14 cellular contexts compared by ENCODE assay signal in the genomic region with DNA sequence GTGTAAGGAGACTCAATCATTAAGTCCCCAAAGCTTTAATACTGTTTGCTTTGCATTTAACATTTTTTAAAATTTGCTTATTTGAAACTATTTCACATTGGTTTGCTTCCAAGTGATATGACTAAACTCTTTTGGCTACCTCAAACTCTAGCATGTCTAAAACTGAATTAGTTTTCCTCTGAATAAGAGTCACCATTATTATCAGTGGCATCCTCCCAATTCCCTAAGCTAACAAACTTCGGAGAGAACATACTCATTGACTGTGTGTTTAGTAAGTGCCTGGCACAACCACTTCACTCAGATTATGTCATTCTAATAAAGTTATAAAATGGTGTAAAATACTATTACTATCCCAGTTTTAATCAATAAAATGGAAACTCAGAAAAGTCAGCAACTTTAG. TPM values are rescaled to one million over a fixed set of nuclear protein-coding genes. Genes with fewer than 3 reads are reported as not detected.
DNase-seq lines count a peak whose midpoint lies in the region; ATAC-seq and TF ChIP-seq lines count a peak whose summit lies in the region.
"Had no signal": no experiment of that assay in that cellular context is flagged by ENCODE, and none has a peak within 500 bp of the region (broad histone marks: within the 10 kb centered on the region; RNA-seq: fewer than 3 reads in every experiment).

No MANE protein-coding gene starts in this region.

- 10 to 14% methylated on average over 1 of the region's 1 CpG for WGBS in lower leg skin, 2 donors

- H3K27me3 ChIP-seq in gastrocnemius medialis: no peaks in the 10 kb centered on the region
- H3K27me3 ChIP-seq in BE2C: no peaks in the 10 kb centered on the region
- H3K27me3 ChIP-seq: ovary had no signal

- in situ Hi-C loops in gastrocnemius medialis (cut with MboI; ENCODE audit: low sequenced_read_pairs in 4 of 4): loop anchor here in 1 of 4 donors (25.0 kb wide), 1 partner anchor 95 kb away; the partner anchor contains the start of gene ARPP19

- no peak for ATAC-seq in gastrocnemius medialis
- ATAC-seq: activated T-cell treated with anti-CD3 and anti-CD28 coated beads, Interleukin-2, amount 50 U/mL, for 72 hours; effector memory CD8-positive, alpha-beta T cell had no signal

- TF ChIP-seq POLR2A in gastrocnemius medialis (IDR thresholded peaks at IDR 0.05) (no peak), lower leg skin (IDR thresholded peaks at IDR 0.05) (no peak)

- intact Hi-C loops in gastrocnemius medialis (cut with DNase I; ENCODE audit: low total_unique reads): no loop called here
- intact Hi-C loops in OCI-LY7 (cut with micrococcal nuclease; ENCODE audit: unreplicated experiment): no loop called here
- intact Hi-C loops in lower leg skin (cut with DNase I; ENCODE audit: low total_unique reads): no loop called here

- peaks cover 53% of the 10 kb centered on the region; the same call in 1 of the 2 replicates for H3K79me2 ChIP-seq in OCI-LY7 (ENCODE audit: insufficient read depth, low read depth, low read length)

- H3K9me2 ChIP-seq in OCI-LY7 (ENCODE audit: insufficient read depth, low read length): no peaks in the 10 kb centered on the region

- H3K9me3 ChIP-seq in gastrocnemius medialis (no peaks in the 10 kb centered on the region), BE2C (no peaks in the 10 kb centered on the region), OCI-LY7 (ENCODE audit: low read length) (no peaks in the 10 kb centered on the region)
- H3K9me3 ChIP-seq: ovary had no signal

- H3K27ac ChIP-seq in gastrocnemius medialis: peak overlapping the region; percentile 79 to 89 (median 83)
- H3K27ac ChIP-seq in OCI-LY7 (ENCODE audit: low read depth, low read length, poor library complexity, severe bottlenecking): no peak overlapping the region
- H3K27ac ChIP-seq: ovary had no signal

- H3K4me3 ChIP-seq in AG10803 (ENCODE audit: low read length) (no peak overlapping the region), gastrocnemius medialis (peak overlapping the region in 1 of 4 donors; percentile 19), BE2C (ENCODE audit: low read depth, low read length) (no peak overlapping the region), OCI-LY7 (ENCODE audit: low read depth, low read length, poor library complexity, severe bottlenecking) (no peak overlapping the region), lower leg skin (ENCODE audit: low read depth, poor library complexity, severe bottlenecking) (no peak overlapping the region)
- H3K4me3 ChIP-seq: ovary had no signal

- DNase-seq in AG10803 (ENCODE audit: low read depth) (peak; percentile 72), amniotic epithelial cell (ENCODE audit: low read depth) (peak; percentile 69), fibroblast of peridontal ligament (ENCODE audit: extremely low read depth) (peak; percentile 87), gastrocnemius medialis (no peak), BE2C (no peak), OCI-LY7 (ENCODE audit: low spot score) (no peak), lower leg skin (ENCODE audit: low spot score in 2 of 2) (no peak), COLO668 (lab: John Stamatoyannopoulos, UW; ENCODE audit: unreplicated experiment) (no peak)
- DNase-seq: activated T-cell treated with anti-CD3 and anti-CD28 coated beads, Interleukin-2, amount 50 U/mL, for 72 hours; CD4-positive, CD25-positive, alpha-beta regulatory T cell; effector memory CD8-positive, alpha-beta T cell; kidney; NCI-H187; ovary had no signal

- H3K36me3 ChIP-seq in gastrocnemius medialis (peaks cover 0 to 51% of the 10 kb centered on the region in 2 donors), BE2C (no peaks in the 10 kb centered on the region; the same call in 1 of the 2 replicates), OCI-LY7 (ENCODE audit: insufficient read depth, low read length) (peaks cover 96% of the 10 kb centered on the region)
- H3K36me3 ChIP-seq: ovary had no signal

- TF ChIP-seq CTCF in AG10803 (conservative IDR thresholded peaks at IDR 0.05; ENCODE audit: low read length) (no peak), gastrocnemius medialis (IDR thresholded peaks at IDR 0.05 in 4 of 5, conservative IDR thresholded peaks at IDR 0.05 in 1 of 5) (no peak), BE2C (IDR thresholded peaks at IDR 0.05; ENCODE audit: low read depth, low read length) (no peak), OCI-LY7 (conservative IDR thresholded peaks at IDR 0.05; ENCODE audit: low read length) (no peak), lower leg skin (IDR thresholded peaks at IDR 0.05) (no peak)

- CTCF ChIA-PET in OCI-LY7 (lab: Charles Lee; ENCODE audit: unreplicated experiment): no interaction called here

- no TSS peak for BruUV-seq in OCI-LY7 (replicated peaks; lab: Mats Ljungman, UMichigan)

- POLR2A ChIA-PET in OCI-LY7 (lab: Charles Lee): interaction anchor here (1.4 to 2.5 kb wide), 3 partner anchors 10 to 34 kb away, joined by 3 to 10 read pairs (median 5); no protein-coding TSS in a partner anchor

- no peaks in the 10 kb centered on the region for H4K20me1 ChIP-seq in OCI-LY7 (ENCODE audit: insufficient read depth, low read length)

- no peak overlapping the region for H2AFZ ChIP-seq in OCI-LY7 (ENCODE audit: low read length)

- H3K4me1 ChIP-seq in gastrocnemius medialis: peaks cover 87 to 98% of the 10 kb centered on the region in 2 donors
- peaks cover 7% of the 10 kb centered on the region for H3K4me1 ChIP-seq in BE2C
- no peaks in the 10 kb centered on the region for H3K4me1 ChIP-seq in OCI-LY7 (ENCODE audit: insufficient read depth, low read length, poor library complexity, severe bottlenecking)

- H3K4me2 ChIP-seq in OCI-LY7 (ENCODE audit: low read length): no peak overlapping the region

RNA-seq across cellular contexts. Expression of gene ATOSA, which starts 21.9 kb away (rescaled TPM):
- total RNA-seq in gastrocnemius medialis (100 to 1,000 TPM in 3 of 4 donors, 10 to 100 TPM in 1; 61.9 to 491 (median 137) TPM), OCI-LY7 (2022) (96.8 and 103 TPM in 2 replicates), lower leg skin (10 to 100 TPM; 42.6 to 57.7 (median 50.3) TPM)
- 31.6 TPM for polyA plus RNA-seq in BE2C (2012; ENCODE audit: insufficient read depth, insufficient read length, low read depth)
- 28.5 and 34.1 TPM in 2 replicates for total RNA-seq in OCI-LY7 (2014; rRNA removed; shearing (Covaris generic))

Comparison
In these comparisons a context has a peak if more than half of its experiments do, and no peak if none do; other contexts are left out.
1. DNase-seq: peak in AG10803 (single experiment), amniotic epithelial cell (single experiment) and fibroblast of peridontal ligament (single experiment); none in gastrocnemius medialis (0 of 2), BE2C (single experiment), OCI-LY7 (single experiment), lower leg skin (0 of 2) and COLO668 (single experiment).